15 cellular contexts compared by ENCODE assay signal in the genomic region with DNA sequence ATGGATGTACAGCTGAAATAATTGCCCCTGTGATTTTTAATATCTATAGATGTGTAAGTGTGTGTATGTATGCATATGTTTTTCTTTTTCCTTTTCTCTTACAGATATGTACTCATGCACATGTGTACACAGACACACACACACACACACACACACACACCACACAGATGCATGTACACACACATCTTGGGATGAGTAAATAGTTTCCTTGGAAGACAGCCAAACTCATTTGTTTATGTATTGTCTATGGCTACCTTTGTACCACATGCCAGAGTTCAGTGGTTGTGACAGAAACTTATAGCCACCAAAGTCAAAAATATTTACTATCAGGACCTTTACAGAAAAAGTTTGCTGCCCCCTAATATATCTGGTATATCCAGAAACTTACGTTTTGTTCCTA.
DNase-seq lines count a peak whose midpoint lies in the region; ATAC-seq and TF ChIP-seq lines count a peak whose summit lies in the region.
"Had no signal": no experiment of that assay in that cellular context is flagged by ENCODE, and none has a peak within 500 bp of the region (broad histone marks: within the 10 kb centered on the region; RNA-seq: fewer than 3 reads in every experiment).

No MANE protein-coding gene starts in this region.

- no peaks in the 10 kb centered on the region for H3K9me2 ChIP-seq in Karpas-422 (replicated peaks; ENCODE audit: insufficient read depth, low read length)

- H3K27me3 Mint-ChIP-seq in activated T-helper 2 cell treated with anti-CD3 and anti-CD28 coated beads, Interferon-gamma antibody, Interleukin-2, Interleukin-4, amounts not matched to agents 10 μg/mL and 5 μg/mL and 100 μg/mL, durations not matched to agents 14 hours and 24 hours and 36 hours (ENCODE audit: low read depth), result no peaks in the 10 kb centered on the region
- H3K27me3 Mint-ChIP-seq: activated CD4-positive, alpha-beta memory T cell treated with anti-CD3 and anti-CD28 coated beads for 36 hours had no signal

- no peak overlapping the region for H3K27ac ChIP-seq in Karpas-422 (ENCODE audit: low read length)
- H3K27ac ChIP-seq: PC-9, prostate gland had no signal

- no peaks in the 10 kb centered on the region for H3K36me3 ChIP-seq in Karpas-422 (ENCODE audit: insufficient read depth, low read length)
- H3K36me3 ChIP-seq: prostate gland had no signal

- no peaks in the 10 kb centered on the region for H4K20me1 ChIP-seq in Karpas-422 (ENCODE audit: insufficient read depth, low read depth, low read length)

- H3K4me1 ChIP-seq in Karpas-422 (ENCODE audit: low read length), result no peaks in the 10 kb centered on the region
- H3K4me1 ChIP-seq: prostate gland had no signal

- H3K4me1 Mint-ChIP-seq in activated T-helper 2 cell treated with anti-CD3 and anti-CD28 coated beads, Interferon-gamma antibody, Interleukin-2, Interleukin-4, amounts not matched to agents 10 μg/mL and 5 μg/mL and 100 μg/mL, durations not matched to agents 14 hours and 24 hours and 36 hours (ENCODE audit: low read depth), result no peaks in the 10 kb centered on the region

- no peaks in the 10 kb centered on the region for H3K79me2 ChIP-seq in Karpas-422 (ENCODE audit: low read length)

- no peak for TF ChIP-seq CTCF in epithelial cell of esophagus (IDR thresholded peaks at IDR 0.05; ENCODE audit: insufficient read depth, low read depth, low read length, missing control alignments)

- no peaks in the 10 kb centered on the region for H3K9me3 Mint-ChIP-seq in activated T-helper 2 cell treated with anti-CD3 and anti-CD28 coated beads, Interferon-gamma antibody, Interleukin-2, Interleukin-4, amounts not matched to agents 10 μg/mL and 5 μg/mL and 100 μg/mL, durations not matched to agents 14 hours and 24 hours and 36 hours
- H3K9me3 Mint-ChIP-seq: activated CD4-positive, alpha-beta memory T cell treated with anti-CD3 and anti-CD28 coated beads for 36 hours had no signal

- H3K4me3 ChIP-seq in epithelial cell of esophagus (ENCODE audit: low read length) (no peak overlapping the region), Karpas-422 (ENCODE audit: low read length) (no peak overlapping the region)
- H3K4me3 ChIP-seq: PC-9, prostate gland had no signal

- intact Hi-C loops in activated T-helper 2 cell treated with anti-CD3 and anti-CD28 coated beads, Interferon-gamma antibody, Interleukin-2, Interleukin-4, amounts not matched to agents 10 μg/mL and 5 μg/mL and 100 μg/mL, durations not matched to agents 14 hours and 24 hours and 36 hours (cut with micrococcal nuclease), result no loop called here

- H3K36me3 Mint-ChIP-seq in activated T-helper 2 cell treated with anti-CD3 and anti-CD28 coated beads, Interferon-gamma antibody, Interleukin-2, Interleukin-4, amounts not matched to agents 10 μg/mL and 5 μg/mL and 100 μg/mL, durations not matched to agents 14 hours and 24 hours and 36 hours (ENCODE audit: low read depth), result no peaks in the 10 kb centered on the region
- H3K36me3 Mint-ChIP-seq: activated CD4-positive, alpha-beta memory T cell treated with anti-CD3 and anti-CD28 coated beads for 36 hours had no signal

- DNase-seq in COLO668 (lab: John Stamatoyannopoulos, UW; ENCODE audit: unreplicated experiment) (peak; percentile 71), NCI-H345 treated with DMSO at 0.1 percent for 48 hours (lab: John Stamatoyannopoulos, UW; ENCODE audit: unreplicated experiment) (peak; percentile 51), epithelial cell of esophagus (ENCODE audit: low read depth) (peak; percentile 83), KG1 (lab: John Stamatoyannopoulos, UW) (no peak), Karpas-422 (no peak)
- DNase-seq in activated T-helper 2 cell treated with anti-CD3 and anti-CD28 coated beads, Interferon-gamma antibody, Interleukin-2, Interleukin-4, amounts not matched to agents 10 μg/mL and 5 μg/mL and 100 μg/mL, durations not matched to agents 14 hours and 24 hours and 36 hours (ENCODE audit: low spot score), result no peak
- DNase-seq: activated CD4-positive, alpha-beta memory T cell treated with anti-CD3 and anti-CD28 coated beads for 36 hours; activated naive CD4-positive, alpha-beta T cell treated with Interleukin-2 at 50 U/mL for 16 hours; GF-D8; stimulated activated CD4-positive, alpha-beta T cell treated with anti-CD3 and anti-CD28 coated beads, Interleukin-4, amount 100 ng/mL, for 1 hour; stimulated activated naive CD4-positive, alpha-beta T cell had no signal

- no peaks in the 10 kb centered on the region for H3K9me3 ChIP-seq in Karpas-422 (ENCODE audit: low read length)
- H3K9me3 ChIP-seq: prostate gland had no signal

- H3K9ac ChIP-seq in Karpas-422 (ENCODE audit: low read length), result no peak overlapping the region

- ATAC-seq in GM21717 (IDR thresholded peaks at IDR 0.05; ENCODE audit: unreplicated experiment) (peak; percentile 61), GM21723 (IDR thresholded peaks at IDR 0.05; ENCODE audit: unreplicated experiment) (no peak)

- no peak overlapping the region for H3K4me2 ChIP-seq in Karpas-422 (ENCODE audit: low read depth, low read length, poor library complexity, severe bottlenecking)
- H3K4me2 ChIP-seq: PC-9 had no signal

- H2AFZ ChIP-seq in Karpas-422 (ENCODE audit: low read length), result no peak overlapping the region
- H2AFZ ChIP-seq: PC-9 had no signal

- H3K27me3 ChIP-seq in Karpas-422 (ENCODE audit: low read length), result no peaks in the 10 kb centered on the region

- no peak overlapping the region for H3K4me3 Mint-ChIP-seq in activated T-helper 2 cell treated with anti-CD3 and anti-CD28 coated beads, Interferon-gamma antibody, Interleukin-2, Interleukin-4, amounts not matched to agents 10 μg/mL and 5 μg/mL and 100 μg/mL, durations not matched to agents 14 hours and 24 hours and 36 hours (ENCODE audit: low read depth)
- H3K4me3 Mint-ChIP-seq: activated CD4-positive, alpha-beta memory T cell treated with anti-CD3 and anti-CD28 coated beads for 36 hours had no signal

- H3K27ac Mint-ChIP-seq in activated T-helper 2 cell treated with anti-CD3 and anti-CD28 coated beads, Interferon-gamma antibody, Interleukin-2, Interleukin-4, amounts not matched to agents 10 μg/mL and 5 μg/mL and 100 μg/mL, durations not matched to agents 14 hours and 24 hours and 36 hours, result no peak overlapping the region
- H3K27ac Mint-ChIP-seq: activated CD4-positive, alpha-beta memory T cell treated with anti-CD3 and anti-CD28 coated beads for 36 hours had no signal

Comparison
In these comparisons a context has a peak if more than half of its experiments do, and no peak if none do; other contexts are left out.
1. DNase-seq: peak in COLO668 (single experiment), NCI-H345 treated with DMSO at 0.1 percent for 48 hours (single experiment) and epithelial cell of esophagus (single experiment); none in KG1 (single experiment), Karpas-422 (single experiment) and activated T-helper 2 cell treated with anti-CD3 and anti-CD28 coated beads, Interferon-gamma antibody, Interleukin-2, Interleukin-4, amounts not matched to agents 10 μg/mL and 5 μg/mL and 100 μg/mL, durations not matched to agents 14 hours and 24 hours and 36 hours (single experiment).